15 cellular contexts compared by ENCODE assay signal in the genomic region with DNA sequence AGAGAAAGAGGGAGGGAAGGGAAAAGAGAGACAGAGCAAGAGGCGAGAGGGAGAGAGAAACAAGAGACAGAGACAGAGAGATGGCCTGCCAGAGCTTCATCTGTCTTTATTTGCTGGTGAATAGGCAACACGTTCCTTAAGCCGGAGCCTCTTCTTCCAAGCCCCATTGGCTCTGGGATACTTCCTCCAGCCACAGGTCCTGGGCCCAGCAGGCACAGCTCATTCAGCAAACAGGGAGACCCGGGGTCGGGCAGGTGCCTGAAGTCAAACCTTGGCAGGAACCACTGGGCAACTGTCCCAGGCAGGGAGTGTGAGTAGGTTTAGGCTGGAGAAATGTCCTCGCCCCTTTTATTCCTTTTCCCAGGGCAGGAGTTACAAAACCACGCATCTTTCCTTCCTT.
"Had no signal": no experiment of that assay in that cellular context is flagged by ENCODE, and none has a peak within 500 bp of the region (broad histone marks: within the 10 kb centered on the region; RNA-seq: fewer than 3 reads in every experiment).

No MANE protein-coding gene starts in this region.

- DNase-seq: activated CD4-positive, alpha-beta T cell treated with anti-CD3 and anti-CD28 coated beads for 1 hour; activated CD4-positive, alpha-beta T cell treated with anti-CD3 and anti-CD28 coated beads, Interleukin-2, amount 50 U/mL, for 4 hours; activated effector memory CD4-positive, alpha-beta T cell treated with Interleukin-2 at 50 U/mL for 16 hours; activated T-cell treated with anti-CD3 and anti-CD28 coated beads, Interleukin-2, amount 50 U/mL, for 1 hour; colonic mucosa; lower lobe of right lung; midbrain; spleen; stimulated activated naive CD8-positive, alpha-beta T cell treated with anti-CD3 and anti-CD28 coated beads, Interleukin-15, amount 100 ng/mL, for 72 hours had no signal

- H3K36me3 ChIP-seq: adrenal gland, colonic mucosa, esophagus muscularis mucosa, lower lobe of right lung, spleen, thoracic aorta had no signal

- H3K4me3 Mint-ChIP-seq: activated naive CD4-positive, alpha-beta T cell treated with anti-CD3 and anti-CD28 coated beads, Interleukin-2, amount 50 U/mL, for 24 hours; neural crest cell; stimulated activated naive CD8-positive, alpha-beta T cell treated with anti-CD3 and anti-CD28 coated beads, Interleukin-15, amount 100 ng/mL, for 72 hours had no signal

- H3K4me3 ChIP-seq: adrenal gland, colonic mucosa, esophagus muscularis mucosa, lower lobe of right lung, spleen, thoracic aorta had no signal

- H3K27ac Mint-ChIP-seq: activated naive CD4-positive, alpha-beta T cell treated with anti-CD3 and anti-CD28 coated beads, Interleukin-2, amount 50 U/mL, for 24 hours; stimulated activated naive CD8-positive, alpha-beta T cell treated with anti-CD3 and anti-CD28 coated beads, Interleukin-15, amount 100 ng/mL, for 72 hours had no signal

- H3K9me3 Mint-ChIP-seq: activated naive CD4-positive, alpha-beta T cell treated with anti-CD3 and anti-CD28 coated beads, Interleukin-2, amount 50 U/mL, for 24 hours; neural crest cell; stimulated activated naive CD8-positive, alpha-beta T cell treated with anti-CD3 and anti-CD28 coated beads, Interleukin-15, amount 100 ng/mL, for 72 hours had no signal

- H3K36me3 Mint-ChIP-seq: activated naive CD4-positive, alpha-beta T cell treated with anti-CD3 and anti-CD28 coated beads, Interleukin-2, amount 50 U/mL, for 24 hours had no signal

- ATAC-seq: lower lobe of right lung; sciatic nerve; stimulated activated naive CD8-positive, alpha-beta T cell treated with anti-CD3 and anti-CD28 coated beads, Interleukin-15, amount 100 ng/mL, for 72 hours had no signal

- H3K27ac ChIP-seq: adrenal gland, colonic mucosa, esophagus muscularis mucosa, lower lobe of right lung, spleen, thoracic aorta had no signal

- H3K9me3 ChIP-seq: adrenal gland, colonic mucosa, esophagus muscularis mucosa, lower lobe of right lung, thoracic aorta had no signal

- H3K27me3 ChIP-seq: adrenal gland, colonic mucosa had no signal

- H3K4me1 ChIP-seq: adrenal gland, colonic mucosa, esophagus muscularis mucosa, lower lobe of right lung had no signal
